In genomic region chr12:113055594-113056380, GRCh38 we compare ENCODE assay signal across 9 cellular contexts. TPM values are rescaled to one million over a fixed set of nuclear protein-coding genes. Genes with fewer than 3 reads are reported as not detected.
A peak's percentile ranks its signal among the peaks of the same experiment; 100 is the strongest.
DNase-seq lines count a peak whose midpoint lies in the region; ATAC-seq and TF ChIP-seq lines count a peak whose summit lies in the region.
"Had no signal": no experiment of that assay in that cellular context is flagged by ENCODE, and none has a peak within 500 bp of the region (broad histone marks: within the 10 kb centered on the region; RNA-seq: fewer than 3 reads in every experiment).

No MANE protein-coding gene starts in this region.

- H3K27me3 ChIP-seq in hepatocyte = peaks cover 81% of the 10 kb centered on the region

- TF ChIP-seq CTCF in VCaP (conservative IDR thresholded peaks at IDR 0.05) (no peak), hepatocyte (IDR thresholded peaks at IDR 0.05; ENCODE audit: poor library complexity) (no peak)

- H3K4me3 Mint-ChIP-seq in activated T-cell treated with anti-CD3 and anti-CD28 coated beads, Interleukin-2, amount 50 U/mL, for 72 hours = peak overlapping the region; percentile 69 to 79
- peak overlapping the region; percentile 69 for H3K4me3 Mint-ChIP-seq in stimulated activated effector memory CD8-positive, alpha-beta T cell treated with anti-CD3 and anti-CD28 coated beads, Interleukin-12 subunit alpha, Interleukin-12 subunit beta, amount 100 ng/mL, for 72 hours

- no peak overlapping the region for H3K4me3 ChIP-seq in hepatocyte

- no peak for DNase-seq in activated T-cell treated with anti-CD3 and anti-CD28 coated beads, Interleukin-2, amount 50 U/mL, for 72 hours
- DNase-seq in activated T-cell treated with anti-CD3 and anti-CD28 coated beads for 4 hours = no peak
- no peak for DNase-seq in hepatocyte (ENCODE audit: low spot score)
- no peak for DNase-seq in stimulated activated effector memory CD8-positive, alpha-beta T cell treated with anti-CD3 and anti-CD28 coated beads, Interleukin-12 subunit alpha, Interleukin-12 subunit beta, amount 100 ng/mL, for 72 hours (ENCODE audit: low spot score in 2 of 2)
- no peak for DNase-seq in cerebellar cortex (ENCODE audit: low spot score)
- DNase-seq in NK-92 (lab: John Stamatoyannopoulos, UW; ENCODE audit: unreplicated experiment) = no peak
- DNase-seq: NCI-H1436 treated with DMSO at 0.1 percent for 48 hours had no signal

- H3K79me2 ChIP-seq in hepatocyte = no peaks in the 10 kb centered on the region

- no peak overlapping the region for H2AFZ ChIP-seq in hepatocyte

- no peaks in the 10 kb centered on the region for H3K36me3 Mint-ChIP-seq in activated T-cell treated with anti-CD3 and anti-CD28 coated beads, Interleukin-2, amount 50 U/mL, for 72 hours (ENCODE audit: insufficient read depth in 2 of 2)
- no peaks in the 10 kb centered on the region for H3K36me3 Mint-ChIP-seq in stimulated activated effector memory CD8-positive, alpha-beta T cell treated with anti-CD3 and anti-CD28 coated beads, Interleukin-12 subunit alpha, Interleukin-12 subunit beta, amount 100 ng/mL, for 72 hours

- H4K20me1 ChIP-seq in hepatocyte (ENCODE audit: insufficient read depth, poor library complexity, severe bottlenecking) = no peaks in the 10 kb centered on the region

- no peaks in the 10 kb centered on the region for H3K9me3 ChIP-seq in hepatocyte (ENCODE audit: low read depth)

- no peak overlapping the region for H3K27ac Mint-ChIP-seq in activated T-cell treated with anti-CD3 and anti-CD28 coated beads, Interleukin-2, amount 50 U/mL, for 72 hours
- H3K27ac Mint-ChIP-seq in stimulated activated effector memory CD8-positive, alpha-beta T cell treated with anti-CD3 and anti-CD28 coated beads, Interleukin-12 subunit alpha, Interleukin-12 subunit beta, amount 100 ng/mL, for 72 hours = peak overlapping the region; percentile 51

- H3K9me2 ChIP-seq in hepatocyte (replicated peaks; ENCODE audit: insufficient read depth) = no peaks in the 10 kb centered on the region

- H3K9me3 Mint-ChIP-seq in activated T-cell treated with anti-CD3 and anti-CD28 coated beads, Interleukin-2, amount 50 U/mL, for 72 hours = no peaks in the 10 kb centered on the region
- no peaks in the 10 kb centered on the region for H3K9me3 Mint-ChIP-seq in stimulated activated effector memory CD8-positive, alpha-beta T cell treated with anti-CD3 and anti-CD28 coated beads, Interleukin-12 subunit alpha, Interleukin-12 subunit beta, amount 100 ng/mL, for 72 hours

- H3K36me3 ChIP-seq in hepatocyte (replicated peaks; ENCODE audit: insufficient read depth, low read depth) = no peaks in the 10 kb centered on the region

- H3K4me1 Mint-ChIP-seq in activated T-cell treated with anti-CD3 and anti-CD28 coated beads, Interleukin-2, amount 50 U/mL, for 72 hours (ENCODE audit: low read depth) = peaks cover 12% of the 10 kb centered on the region
- peaks cover 8% of the 10 kb centered on the region for H3K4me1 Mint-ChIP-seq in stimulated activated effector memory CD8-positive, alpha-beta T cell treated with anti-CD3 and anti-CD28 coated beads, Interleukin-12 subunit alpha, Interleukin-12 subunit beta, amount 100 ng/mL, for 72 hours

- H3K4me1 ChIP-seq in hepatocyte (ENCODE audit: insufficient read depth) = no peaks in the 10 kb centered on the region

- 75% methylated on average over 13 of the region's 13 CpGs for WGBS in hepatocyte (ENCODE audit: low lambda C conversion rate, missing lambda C conversion rate)

- no peak for ATAC-seq in activated T-cell treated with anti-CD3 and anti-CD28 coated beads, Interleukin-2, amount 50 U/mL, for 72 hours (replicated peaks in 1 of 2)
- no peak for ATAC-seq in stimulated activated effector memory CD8-positive, alpha-beta T cell treated with anti-CD3 and anti-CD28 coated beads, Interleukin-12 subunit alpha, Interleukin-12 subunit beta, amount 100 ng/mL, for 72 hours
- no peak for ATAC-seq in GM18870 (IDR thresholded peaks at IDR 0.05; ENCODE audit: unreplicated experiment)

- H3K27me3 Mint-ChIP-seq in activated T-cell treated with anti-CD3 and anti-CD28 coated beads, Interleukin-2, amount 50 U/mL, for 72 hours (ENCODE audit: low read depth) = no peaks in the 10 kb centered on the region

- peak overlapping the region; percentile 93 for H3K4me2 ChIP-seq in hepatocyte

- peak overlapping the region; percentile 61; the same call in 1 of the 2 replicates for H3K27ac ChIP-seq in VCaP
- H3K27ac ChIP-seq in hepatocyte = no peak overlapping the region

RNA-seq across cellular contexts. Expression of gene DTX1, which starts 0.7 kb away (rescaled TPM):
- 10 to 100 TPM; 17.6 to 18.0 TPM for total RNA-seq in activated T-cell treated with anti-CD3 and anti-CD28 coated beads, Interleukin-2, amount 50 U/mL, for 72 hours
- total RNA-seq in hepatocyte = 0.47 and 1.0 TPM in 2 replicates
- 0.89 and 2.3 TPM in 2 replicates for polyA plus RNA-seq in hepatocyte
